In the genomic region with DNA sequence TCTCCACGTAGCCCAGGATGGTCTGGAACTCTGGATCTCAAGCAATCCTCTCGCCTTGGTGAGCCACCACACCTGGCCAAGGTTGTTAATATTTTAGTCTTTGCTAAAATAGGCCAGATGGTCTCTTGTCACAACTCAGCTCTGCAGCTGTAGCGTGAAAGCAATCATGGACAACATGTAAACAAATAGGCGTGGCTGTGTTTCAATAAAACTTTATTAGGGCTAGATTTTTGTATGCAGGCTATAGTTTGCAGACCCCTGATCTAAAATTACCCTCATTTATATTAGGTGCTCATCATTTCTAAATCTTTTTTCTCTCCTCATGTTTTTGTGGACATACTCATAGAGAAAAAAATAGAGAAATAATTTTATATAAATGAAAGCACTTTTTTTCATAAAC, we compare ENCODE assay signal across 35 cellular contexts.
"Had no signal": no experiment of that assay in that cellular context is flagged by ENCODE, and none has a peak within 500 bp of the region (broad histone marks: within the 10 kb centered on the region; RNA-seq: fewer than 3 reads in every experiment).

No MANE protein-coding gene starts in this region.

- DNase-seq: activated B cell treated with CpG ODN at 0.5 μM for 24 hours; activated CD4-positive, alpha-beta memory T cell treated with anti-CD3 and anti-CD28 coated beads for 36 hours; activated CD4-positive, alpha-beta T cell treated with anti-CD3 and anti-CD28 coated beads for 4 hours; activated CD4-positive, alpha-beta T cell treated with anti-CD3 and anti-CD28 coated beads, Interleukin-2, amount 10 ng/mL, durations not matched to agents 24 days and 14 days; activated CD4-positive, alpha-beta T cell treated with anti-CD3 and anti-CD28 coated beads, Interleukin-2, amount 50 U/mL, for 1 hour; activated CD4-positive, alpha-beta T cell treated with anti-CD3 and anti-CD28 coated beads, Interleukin-2, amount 50 U/mL, for 4 hours; activated CD4-positive, CD25-positive, alpha-beta regulatory T cell treated with anti-CD3 and anti-CD28 coated beads, Interleukin-2, amount 50 U/mL, for 72 hours; activated CD8-positive, alpha-beta memory T cell treated with anti-CD3 and anti-CD28 coated beads, Interleukin-2, amount 50 U/mL, for 4 hours; activated CD8-positive, alpha-beta T cell treated with anti-CD3 and anti-CD28 coated beads for 36 hours; activated effector memory CD4-positive, alpha-beta T cell treated with anti-CD3 and anti-CD28 coated beads, Interleukin-2, amount 50 U/mL, for 16 hours; activated gamma-delta T cell treated with Interleukin-2 at 50 U/mL for 16 hours; activated naive CD4-positive, alpha-beta T cell; activated naive CD4-positive, alpha-beta T cell treated with anti-CD3 and anti-CD28 coated beads for 36 hours; activated naive CD4-positive, alpha-beta T cell treated with anti-CD3 and anti-CD28 coated beads, Interleukin-2, amount 50 U/mL, for 16 hours; activated naive CD8-positive, alpha-beta T cell treated with anti-CD3 and anti-CD28 coated beads for 36 hours; activated T-cell treated with anti-CD3 and anti-CD28 coated beads for 4 hours; activated T-cell treated with anti-CD3 and anti-CD28 coated beads, Interleukin-2, amount 50 U/mL, for 1 hour; activated T-cell treated with anti-CD3 and anti-CD28 coated beads, Interleukin-2, amount 50 U/mL, for 4 hours; activated T-cell treated with anti-CD3 and anti-CD28 coated beads, Interleukin-2, amount 50 U/mL, for 72 hours; adrenal gland; amniotic stem cell; aorta; body of pancreas; brain microvascular endothelial cell; central memory CD4-positive, alpha-beta T cell; T-helper 2 cell; T-helper 9 cell had no signal

- H3K4me3 Mint-ChIP-seq: activated B cell treated with CpG ODN at 0.5 μM for 24 hours; activated CD4-positive, alpha-beta memory T cell treated with anti-CD3 and anti-CD28 coated beads for 36 hours; activated CD4-positive, alpha-beta T cell treated with anti-CD3 and anti-CD28 coated beads, Interleukin-2, amount 10 ng/mL, durations not matched to agents 24 days and 14 days; activated CD8-positive, alpha-beta T cell treated with anti-CD3 and anti-CD28 coated beads for 36 hours; activated naive CD4-positive, alpha-beta T cell treated with anti-CD3 and anti-CD28 coated beads for 36 hours; activated naive CD8-positive, alpha-beta T cell treated with anti-CD3 and anti-CD28 coated beads for 36 hours; activated T-cell treated with anti-CD3 and anti-CD28 coated beads, Interleukin-2, amount 50 U/mL, for 4 hours; activated T-cell treated with anti-CD3 and anti-CD28 coated beads, Interleukin-2, amount 50 U/mL, for 72 hours; activated T-helper 1 cell treated with anti-CD3 and anti-CD28 coated beads, Interleukin-12 subunit alpha, Interleukin-12 subunit beta, Interleukin-2, Interleukin-4 antibody, amounts not matched to agents 30 ng/mL and 10 ng/mL and 1 ng/mL, durations not matched to agents 14 hours and 24 hours and 36 hours; activated T-helper 17 cell treated with anti-CD3 and anti-CD28 coated beads, Interleukin-2, amount 50 U/mL, for 72 hours; T-helper 2 cell treated with Interferon-gamma antibody and Interleukin-4, amounts not matched to agents 5 μg/mL and 100 μg/mL, for 36 hours had no signal

- H3K4me1 ChIP-seq: adrenal gland, body of pancreas had no signal

- H3K27me3 ChIP-seq: adrenal gland, body of pancreas, brain microvascular endothelial cell, breast epithelium had no signal

- H3K36me3 Mint-ChIP-seq: activated CD4-positive, alpha-beta memory T cell treated with anti-CD3 and anti-CD28 coated beads for 36 hours; activated naive CD4-positive, alpha-beta T cell treated with anti-CD3 and anti-CD28 coated beads, Interleukin-2, amount 50 U/mL, for 72 hours; activated naive CD8-positive, alpha-beta T cell treated with anti-CD3 and anti-CD28 coated beads for 36 hours had no signal

- H3K9me3 ChIP-seq: adrenal gland, body of pancreas, breast epithelium had no signal

- H3K4me3 ChIP-seq: adrenal gland, body of pancreas, breast epithelium had no signal

- H3K27me3 Mint-ChIP-seq: activated CD4-positive, alpha-beta T cell treated with anti-CD3 and anti-CD28 coated beads, Interleukin-2, amount 10 ng/mL, durations not matched to agents 24 days and 14 days; activated naive CD8-positive, alpha-beta T cell treated with anti-CD3 and anti-CD28 coated beads for 36 hours had no signal

- H3K4me1 Mint-ChIP-seq: activated B cell treated with CpG ODN at 0.5 μM for 24 hours; activated CD4-positive, alpha-beta T cell treated with anti-CD3 and anti-CD28 coated beads, Interleukin-2, amount 10 ng/mL, durations not matched to agents 24 days and 14 days; activated naive CD8-positive, alpha-beta T cell treated with anti-CD3 and anti-CD28 coated beads for 36 hours; activated T-helper 17 cell treated with anti-CD3 and anti-CD28 coated beads, Interleukin-2, amount 50 U/mL, for 72 hours had no signal

- H3K27ac ChIP-seq: adrenal gland, brain microvascular endothelial cell, VCaP had no signal

- H3K9me3 Mint-ChIP-seq: activated B cell treated with CpG ODN at 0.5 μM for 24 hours; activated CD4-positive, alpha-beta memory T cell treated with anti-CD3 and anti-CD28 coated beads for 36 hours; activated CD4-positive, alpha-beta T cell treated with anti-CD3 and anti-CD28 coated beads, Interleukin-2, amount 10 ng/mL, durations not matched to agents 24 days and 14 days; activated naive CD4-positive, alpha-beta T cell treated with anti-CD3 and anti-CD28 coated beads for 36 hours; activated naive CD4-positive, alpha-beta T cell treated with anti-CD3 and anti-CD28 coated beads, Interleukin-2, amount 50 U/mL, for 72 hours; activated naive CD8-positive, alpha-beta T cell treated with anti-CD3 and anti-CD28 coated beads for 36 hours; activated T-cell treated with anti-CD3 and anti-CD28 coated beads, Interleukin-2, amount 50 U/mL, for 4 hours; activated T-cell treated with anti-CD3 and anti-CD28 coated beads, Interleukin-2, amount 50 U/mL, for 72 hours; activated T-helper 1 cell treated with anti-CD3 and anti-CD28 coated beads, Interleukin-12 subunit alpha, Interleukin-12 subunit beta, Interleukin-2, Interleukin-4 antibody, amounts not matched to agents 30 ng/mL and 10 ng/mL and 1 ng/mL, durations not matched to agents 14 hours and 24 hours and 36 hours; activated T-helper 17 cell treated with anti-CD3 and anti-CD28 coated beads, Interleukin-2, amount 50 U/mL, for 72 hours; T-helper 2 cell treated with Interferon-gamma antibody and Interleukin-4, amounts not matched to agents 5 μg/mL and 100 μg/mL, for 36 hours had no signal

- ATAC-seq: activated CD8-positive, alpha-beta T cell treated with anti-CD3 and anti-CD28 coated beads for 36 hours; activated naive CD4-positive, alpha-beta T cell treated with anti-CD3 and anti-CD28 coated beads, Interleukin-2, amount 50 U/mL, for 72 hours; activated T-cell treated with anti-CD3 and anti-CD28 coated beads, Interleukin-2, amount 50 U/mL, for 4 hours; activated T-cell treated with anti-CD3 and anti-CD28 coated beads, Interleukin-2, amount 50 U/mL, for 72 hours; activated T-helper 17 cell treated with anti-CD3 and anti-CD28 coated beads, Interleukin-2, amount 50 U/mL, for 72 hours had no signal

- FAIRE-seq: astrocyte, TTC549 had no signal

- H3K36me3 ChIP-seq: adrenal gland, brain microvascular endothelial cell, breast epithelium had no signal

- H3K27ac Mint-ChIP-seq: activated B cell treated with CpG ODN at 0.5 μM for 24 hours; activated CD4-positive, alpha-beta memory T cell treated with anti-CD3 and anti-CD28 coated beads for 36 hours; activated CD4-positive, alpha-beta T cell treated with anti-CD3 and anti-CD28 coated beads, Interleukin-2, amount 10 ng/mL, durations not matched to agents 24 days and 14 days; activated CD8-positive, alpha-beta T cell treated with anti-CD3 and anti-CD28 coated beads for 36 hours; activated naive CD4-positive, alpha-beta T cell treated with anti-CD3 and anti-CD28 coated beads for 36 hours; activated naive CD4-positive, alpha-beta T cell treated with anti-CD3 and anti-CD28 coated beads, Interleukin-2, amount 50 U/mL, for 72 hours; activated naive CD8-positive, alpha-beta T cell treated with anti-CD3 and anti-CD28 coated beads for 36 hours; activated T-cell treated with anti-CD3 and anti-CD28 coated beads, Interleukin-2, amount 50 U/mL, for 72 hours; activated T-helper 1 cell treated with anti-CD3 and anti-CD28 coated beads, Interleukin-12 subunit alpha, Interleukin-12 subunit beta, Interleukin-2, Interleukin-4 antibody, amounts not matched to agents 30 ng/mL and 10 ng/mL and 1 ng/mL, durations not matched to agents 14 hours and 24 hours and 36 hours; activated T-helper 17 cell treated with anti-CD3 and anti-CD28 coated beads, Interleukin-2, amount 50 U/mL, for 72 hours; T-helper 2 cell treated with Interferon-gamma antibody and Interleukin-4, amounts not matched to agents 5 μg/mL and 100 μg/mL, for 36 hours had no signal
